In genomic region chr10:13776861-13777301, GRCh38 we compare ENCODE assay signal across 10 cellular contexts.
DNase-seq lines count a peak whose midpoint lies in the region; ATAC-seq and TF ChIP-seq lines count a peak whose summit lies in the region.
"Had no signal": no experiment of that assay in that cellular context is flagged by ENCODE, and none has a peak within 500 bp of the region (broad histone marks: within the 10 kb centered on the region; RNA-seq: fewer than 3 reads in every experiment).

No MANE protein-coding gene starts in this region.

- no peak for TF ChIP-seq CTCF in fibroblast of the aortic adventitia (IDR thresholded peaks at IDR 0.05; ENCODE audit: insufficient read depth, low read length)

- no peak overlapping the region for H3K4me3 ChIP-seq in fibroblast of the aortic adventitia (ENCODE audit: low read depth, low read length)
- H3K4me3 ChIP-seq: psoas muscle had no signal

- DNase-seq in EL, result peak; percentile 83
- DNase-seq in NOMO-1 treated with dmso at 0.1 percent for 144 hours (lab: John Stamatoyannopoulos, UW; ENCODE audit: unreplicated experiment), result peak; percentile 36
- peak; percentile 48 for DNase-seq in fibroblast of the aortic adventitia (ENCODE audit: low read depth)
- DNase-seq in NCI-H69 (lab: John Stamatoyannopoulos, UW), result no peak
- no peak for DNase-seq in NCI-H1417 (lab: John Stamatoyannopoulos, UW)
- DNase-seq in SW480 (ENCODE audit: low spot score), result no peak
- DNase-seq in NCI-H2227 treated with DMSO at 0.1 percent for 48 hours (lab: John Stamatoyannopoulos, UW), result no peak
- DNase-seq: kidney, psoas muscle had no signal

- ATAC-seq in GM21723 (IDR thresholded peaks at IDR 0.05; ENCODE audit: unreplicated experiment), result peak; percentile 58

Comparison
In these comparisons a context has a peak if more than half of its experiments do, and no peak if none do; other contexts are left out.
1. DNase-seq: peak in EL (single experiment), NOMO-1 treated with dmso at 0.1 percent for 144 hours (single experiment) and fibroblast of the aortic adventitia (single experiment); none in NCI-H69 (single experiment), NCI-H1417 (0 of 3), SW480 (single experiment) and NCI-H2227 treated with DMSO at 0.1 percent for 48 hours (single experiment).